18 cellular contexts compared by ENCODE assay signal in the genomic region with DNA sequence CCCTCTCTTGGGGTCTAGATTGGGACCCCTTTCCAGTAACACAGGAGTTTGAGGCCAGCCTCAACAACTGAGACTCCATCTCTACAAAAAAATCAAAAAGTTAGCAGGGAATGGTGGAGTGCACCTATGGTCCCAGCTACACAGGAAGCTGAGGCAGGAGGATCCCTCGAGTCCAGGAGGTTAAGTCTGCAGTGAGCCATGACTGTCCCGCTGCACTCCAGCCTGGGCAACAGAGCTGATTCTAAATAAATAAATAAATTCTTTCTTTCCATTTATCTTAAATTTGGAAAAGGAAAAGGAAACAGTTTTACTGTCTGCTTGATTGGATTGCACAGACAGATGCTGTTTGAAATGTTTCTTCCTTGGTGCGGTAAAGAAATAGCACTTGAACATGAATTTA. TPM values are rescaled to one million over a fixed set of nuclear protein-coding genes. Genes with fewer than 3 reads are reported as not detected.
DNase-seq lines count a peak whose midpoint lies in the region; ATAC-seq and TF ChIP-seq lines count a peak whose summit lies in the region.
"Had no signal": no experiment of that assay in that cellular context is flagged by ENCODE, and none has a peak within 500 bp of the region (broad histone marks: within the 10 kb centered on the region; RNA-seq: fewer than 3 reads in every experiment).

No MANE protein-coding gene starts in this region.

- peaks cover 8% of the 10 kb centered on the region for H3K27me3 Mint-ChIP-seq in endothelial cell (ENCODE audit: unreplicated experiment)
- no peaks in the 10 kb centered on the region for H3K27me3 Mint-ChIP-seq in mesothelial cell of epicardium (ENCODE audit: low read depth)

- ATAC-seq in GM19328 (IDR thresholded peaks at IDR 0.05; ENCODE audit: unreplicated experiment): no peak

- H3K4me1 Mint-ChIP-seq in endothelial cell (ENCODE audit: unreplicated experiment): peaks cover 9% of the 10 kb centered on the region
- H3K4me1 Mint-ChIP-seq in mesothelial cell of epicardium: peaks cover 44% of the 10 kb centered on the region

- POLR2A ChIA-PET in RWPE1 (lab: Yijun Ruan, JAX; ENCODE audit: low non-redundant PET): no interaction called here

- H3K9me3 ChIP-seq in BLaER1 treated with 17β-estradiol and CSF1 and Interleukin-3, amounts not matched to agents 10 nM and 100 nM (replicated peaks in 1 of 11): peaks cover 34 to 41% (median 39%) of the 10 kb centered on the region in 11 experiments
- no peaks in the 10 kb centered on the region for H3K9me3 ChIP-seq in neutrophil

- no peaks in the 10 kb centered on the region for H3K27me3 ChIP-seq in BLaER1 treated with 17β-estradiol and CSF1 and Interleukin-3, amounts not matched to agents 10 nM and 100 nM
- no peaks in the 10 kb centered on the region for H3K27me3 ChIP-seq in neutrophil

- H3K9me3 Mint-ChIP-seq in endothelial cell (ENCODE audit: unreplicated experiment) (peaks cover 6% of the 10 kb centered on the region), mesothelial cell of epicardium (peaks cover 20% of the 10 kb centered on the region)
- H3K9me3 Mint-ChIP-seq: CD4-positive, alpha-beta T cell had no signal

- peak overlapping the region in 10 of 11 experiments; percentile 21 to 44 (median 35); a peak in 14 of 22 replicates for H3K4me2 ChIP-seq in BLaER1 treated with 17β-estradiol and CSF1 and Interleukin-3, amounts not matched to agents 10 nM and 100 nM

- peaks cover 0 to 13% (median 0%) of the 10 kb centered on the region in 11 experiments; a peak in 1 of 22 replicates for H3K36me3 ChIP-seq in BLaER1 treated with 17β-estradiol and CSF1 and Interleukin-3, amounts not matched to agents 10 nM and 100 nM
- H3K36me3 ChIP-seq in neutrophil: no peaks in the 10 kb centered on the region
- H3K36me3 ChIP-seq: HAP-1 had no signal

- TF ChIP-seq CTCF in endothelial cell (IDR thresholded peaks at IDR 0.05; ENCODE audit: unreplicated experiment) (no peak), mesothelial cell of epicardium (IDR thresholded peaks at IDR 0.05; ENCODE audit: unreplicated experiment) (no peak), neutrophil (IDR thresholded peaks at IDR 0.05) (no peak), RWPE1 (conservative IDR thresholded peaks at IDR 0.05; ENCODE audit: low read depth) (no peak)

- H3K4me3 ChIP-seq in BLaER1 treated with 17β-estradiol and CSF1 and Interleukin-3, amounts not matched to agents 10 nM and 100 nM: no peak overlapping the region
- H3K4me3 ChIP-seq in neutrophil (ENCODE audit: low read depth in 1 of 2, low read length in 1 of 2): no peak overlapping the region
- H3K4me3 ChIP-seq: GM12878, HAP-1 had no signal

- H3K36me3 Mint-ChIP-seq in endothelial cell (ENCODE audit: low read depth, unreplicated experiment) (peaks cover 8% of the 10 kb centered on the region), mesothelial cell of epicardium (peaks cover 1% of the 10 kb centered on the region)

- H3K4me3 Mint-ChIP-seq in endothelial cell (ENCODE audit: unreplicated experiment) (no peak overlapping the region), mesothelial cell of epicardium (no peak overlapping the region)
- H3K4me3 Mint-ChIP-seq: CD4-positive, alpha-beta T cell had no signal

- no peak for DNase-seq in endothelial cell (ENCODE audit: low spot score)
- DNase-seq in mesothelial cell of epicardium (ENCODE audit: low spot score in 2 of 2, unreplicated experiment in 2 of 2): no peak
- DNase-seq in NCI-H1436 (lab: John Stamatoyannopoulos, UW): no peak
- no peak for DNase-seq in NCI-H524 (lab: John Stamatoyannopoulos, UW)
- no peak for DNase-seq in RWPE1 (ENCODE audit: low spot score)
- DNase-seq: 8988T; AML-193; C1 segment of cervical spinal cord; Calu3; CD4-positive, alpha-beta T cell; DMS79; GOT3 had no signal

- no peak overlapping the region for H3K9ac ChIP-seq in BLaER1 treated with 17β-estradiol and CSF1 and Interleukin-3, amounts not matched to agents 10 nM and 100 nM

- H3K27ac Mint-ChIP-seq in endothelial cell (ENCODE audit: unreplicated experiment) (peak overlapping the region; percentile 37), mesothelial cell of epicardium (peak overlapping the region; percentile 89)
- H3K27ac Mint-ChIP-seq: CD4-positive, alpha-beta T cell had no signal

- H3K4me1 ChIP-seq in BLaER1 treated with 17β-estradiol and CSF1 and Interleukin-3, amounts not matched to agents 10 nM and 100 nM: peaks cover 16 to 33% (median 19%) of the 10 kb centered on the region in 10 experiments; a peak in 19 of 20 replicates
- H3K4me1 ChIP-seq in neutrophil (ENCODE audit: control insufficient read depth in 1 of 2, insufficient read depth in 1 of 2, low read depth in 1 of 2, low read length in 1 of 2): peaks cover 5 to 16% of the 10 kb centered on the region in 2 experiments

- peak overlapping the region in 2 of 11 experiments; percentile 27 to 49; a peak in 2 of 22 replicates for H3K27ac ChIP-seq in BLaER1 treated with 17β-estradiol and CSF1 and Interleukin-3, amounts not matched to agents 10 nM and 100 nM
- H3K27ac ChIP-seq in neutrophil (peak overlapping the region; percentile 58), RWPE1 (no peak overlapping the region)

- no peaks in the 10 kb centered on the region for H4K20me1 ChIP-seq in BLaER1 treated with 17β-estradiol and CSF1 and Interleukin-3, amounts not matched to agents 10 nM and 100 nM

- CTCF ChIA-PET in RWPE1 (lab: Yijun Ruan, JAX): no interaction called here

RNA-seq across cellular contexts. Expression of gene ZNF496, which starts 36.8 kb away (rescaled TPM):
- total RNA-seq in endothelial cell (ENCODE audit: unreplicated experiment) (76.5 TPM), mesothelial cell of epicardium (61.5 to 70.6 TPM (median 69.0 TPM) in 3 replicates)

RNA-seq across cellular contexts. Expression of gene NLRP3, which starts 47.5 kb away (rescaled TPM):
- total RNA-seq in endothelial cell (ENCODE audit: unreplicated experiment) (0.44 TPM), mesothelial cell of epicardium (0.13 to 0.34 TPM (median 0.22 TPM) in 3 replicates)
- total RNA-seq: G401 had no signal
